ENCODE assay signal across 13 cellular contexts in the genomic region with DNA sequence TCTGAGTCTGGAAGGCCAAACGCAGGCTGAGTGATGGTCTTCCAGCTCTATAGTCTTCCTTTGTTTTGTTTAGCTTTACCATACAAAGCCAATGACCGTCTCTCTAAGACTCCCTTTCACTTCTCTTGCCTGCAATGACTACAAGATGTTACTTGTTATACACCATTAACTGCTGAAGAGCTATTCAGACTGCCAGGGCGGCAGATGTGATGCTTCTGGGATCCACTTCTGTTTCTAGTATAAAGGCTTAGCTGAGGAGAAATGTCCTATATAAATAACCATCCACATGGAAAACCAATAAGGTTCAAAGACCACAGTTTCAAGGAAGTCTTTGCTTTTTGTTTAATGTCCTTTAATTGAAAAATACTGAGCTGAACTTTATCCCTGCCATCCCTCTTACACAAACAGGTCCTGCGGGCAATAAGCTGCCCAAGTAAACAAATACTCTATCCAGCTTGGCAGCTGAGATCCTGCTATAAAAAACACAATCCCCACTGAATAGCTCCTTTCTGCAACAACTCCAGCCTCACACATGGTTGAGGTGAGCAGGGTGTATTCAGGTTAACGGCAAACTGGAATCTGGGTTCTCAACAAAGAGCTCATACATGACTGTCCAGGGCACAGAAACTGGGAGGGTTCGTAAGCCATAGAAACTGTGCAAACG.
A peak's percentile ranks its signal among the peaks of the same experiment; 100 is the strongest.
DNase-seq lines count a peak whose midpoint lies in the region; ATAC-seq and TF ChIP-seq lines count a peak whose summit lies in the region.
"Had no signal": no experiment of that assay in that cellular context is flagged by ENCODE, and none has a peak within 500 bp of the region (broad histone marks: within the 10 kb centered on the region; RNA-seq: fewer than 3 reads in every experiment).

No MANE protein-coding gene starts in this region.

- POLR2A ChIA-PET in PC-3 (lab: Charles Lee; ENCODE audit: unreplicated experiment) = no interaction called here

- no peaks in the 10 kb centered on the region for H3K9me3 ChIP-seq in PC-3 (ENCODE audit: low read length)
- no peaks in the 10 kb centered on the region for H3K9me3 ChIP-seq in tibial nerve

- ATAC-seq in PC-3 (peak; percentile 74), GM21390 (IDR thresholded peaks at IDR 0.05; ENCODE audit: unreplicated experiment) (no peak)

- H3K36me3 ChIP-seq in PC-3 (ENCODE audit: low read depth, low read length) = no peaks in the 10 kb centered on the region
- H3K36me3 ChIP-seq in tibial nerve = no peaks in the 10 kb centered on the region

- 49 to 66% methylated on average over 7 of the region's 7 CpGs for whole genome bisulfite sequencing in tibial nerve, 2 donors

- H3K9ac ChIP-seq in PC-3 (ENCODE audit: low read length) = no peak overlapping the region

- no TSS peak for BruUV-seq in PC-3 (replicated peaks; lab: Mats Ljungman, UMichigan)

- no peak overlapping the region for H2AFZ ChIP-seq in PC-3 (ENCODE audit: low read length)
- H2AFZ ChIP-seq: hepatocyte had no signal

- no peaks in the 10 kb centered on the region for H4K20me1 ChIP-seq in PC-3 (ENCODE audit: low read length)

- intact Hi-C loops in PC-3 (cut with micrococcal nuclease) = no loop called here

- H3K4me3 ChIP-seq in PC-3 (ENCODE audit: low read length) = no peak overlapping the region
- no peak overlapping the region for H3K4me3 ChIP-seq in tibial nerve
- H3K4me3 ChIP-seq: hepatocyte had no signal

- no peak overlapping the region for H3K27ac ChIP-seq in PC-3 (ENCODE audit: low read length)
- H3K27ac ChIP-seq in tibial nerve = no peak overlapping the region
- H3K27ac ChIP-seq: hepatocyte had no signal

- no peak for TF ChIP-seq POLR2A in tibial nerve (IDR thresholded peaks at IDR 0.05)

- H3K9me2 ChIP-seq in PC-3 (replicated peaks; ENCODE audit: low read length) = no peaks in the 10 kb centered on the region

- H3K79me2 ChIP-seq in PC-3 (ENCODE audit: low read length) = no peaks in the 10 kb centered on the region
- H3K79me2 ChIP-seq: hepatocyte had no signal

- peak; percentile 84 for DNase-seq in DMS53 (lab: John Stamatoyannopoulos, UW)
- DNase-seq in NCI-H2029 treated with DMSO at 0.1 percent for 48 hours (lab: John Stamatoyannopoulos, UW) = peak; percentile 99
- DNase-seq in PC-3 = peak; percentile 28
- DNase-seq in mucosa of gallbladder (ENCODE audit: low spot score) = peak; percentile 45
- no peak for DNase-seq in tibial nerve (ENCODE audit: low spot score in 2 of 2)
- DNase-seq in activated CD4-positive, alpha-beta T cell treated with anti-CD3 and anti-CD28 coated beads for 48 hours = no peak
- DNase-seq in NCI-H2081 treated with DMSO at 0.1 percent for 48 hours (lab: John Stamatoyannopoulos, UW) = no peak
- DNase-seq: activated T-cell treated with anti-CD3 and anti-CD28 coated beads, Interleukin-2, amount 50 U/mL, for 1 hour; CD8-positive, alpha-beta memory T cell; effector CD4-positive, alpha-beta T cell; stimulated activated CD4-positive, alpha-beta T cell treated with anti-CD3 and anti-CD28 coated beads, Interleukin-15, amount 100 ng/mL, for 24 hours had no signal

- H3K27me3 ChIP-seq in PC-3 (ENCODE audit: low read length) (no peaks in the 10 kb centered on the region), tibial nerve (no peaks in the 10 kb centered on the region)
- H3K27me3 ChIP-seq: hepatocyte had no signal

- TF ChIP-seq CTCF in PC-3 (conservative IDR thresholded peaks at IDR 0.05; ENCODE audit: low read depth, low read length) (no peak), tibial nerve (IDR thresholded peaks at IDR 0.05) (no peak)

- H3K4me1 ChIP-seq in PC-3 (ENCODE audit: insufficient read depth, low read length) = no peaks in the 10 kb centered on the region
- H3K4me1 ChIP-seq in tibial nerve = no peaks in the 10 kb centered on the region

- no peak overlapping the region for H3K4me2 ChIP-seq in PC-3 (ENCODE audit: low read length)
- H3K4me2 ChIP-seq: hepatocyte had no signal

- no peaks in the 10 kb centered on the region for H3F3A ChIP-seq in PC-3 (ENCODE audit: low read length, unreplicated experiment)

- no peak for TF ChIP-seq EP300 in tibial nerve (IDR thresholded peaks at IDR 0.05)

- CTCF ChIA-PET in PC-3 (lab: Charles Lee) = no interaction called here

Comparison
In these comparisons a context has a peak if more than half of its experiments do, and no peak if none do; other contexts are left out.
1. DNase-seq: peak in DMS53 (single experiment), NCI-H2029 treated with DMSO at 0.1 percent for 48 hours (single experiment), PC-3 (single experiment) and mucosa of gallbladder (single experiment); none in tibial nerve (0 of 2), activated CD4-positive, alpha-beta T cell treated with anti-CD3 and anti-CD28 coated beads for 48 hours (single experiment) and NCI-H2081 treated with DMSO at 0.1 percent for 48 hours (single experiment).